ENCODE assay signal across 2 cellular contexts in genomic region chr6:163494279-163494727, GRCh38.
TF ChIP-seq lines count a peak whose summit lies in the region.

No MANE protein-coding gene starts in this region.

TF ChIP-seq in HCT116, 20 proteins besides CTCF, POLR2A, EP300 and RAD21 (continued from another document):
- TF ChIP-seq JUND (IDR thresholded peaks at IDR 0.05): peak; percentile 60
- TF ChIP-seq FOSL1 (IDR thresholded peaks at IDR 0.05; ENCODE audit: low read depth): peak; percentile 54; the same call in 1 of the 2 replicates
- TF ChIP-seq CBX3 (IDR thresholded peaks at IDR 0.05; ENCODE audit: low read depth): no peak
- no peak for TF ChIP-seq ELF1 (IDR thresholded peaks at IDR 0.05; ENCODE audit: borderline replicate concordance, low read depth)
- no peak for TF ChIP-seq ZBTB33 (IDR thresholded peaks at IDR 0.05; ENCODE audit: extremely low read depth, insufficient replicate concordance, low read length)
- no peak for TF ChIP-seq SRF (IDR thresholded peaks at IDR 0.05; ENCODE audit: low read depth)
- TF ChIP-seq MAX (IDR thresholded peaks at IDR 0.05): no peak
- no peak for TF ChIP-seq POLR2AphosphoS5 (IDR thresholded peaks at IDR 0.05; ENCODE audit: low read depth, low read length)
- no peak for TF ChIP-seq SIN3A (IDR thresholded peaks at IDR 0.05; ENCODE audit: low read depth)

TF ChIP-seq in HepG2, 621 proteins besides CTCF, POLR2A, EP300 and RAD21 (continued from another document):
- no peak for TF ChIP-seq POGZ (CRISPR knock-in tag; IDR thresholded peaks at IDR 0.05)
